12 cellular contexts compared by ENCODE assay signal in genomic region chr2:113212245-113213060, GRCh38. TPM values are rescaled to one million over a fixed set of nuclear protein-coding genes. Genes with fewer than 3 reads are reported as not detected.
DNase-seq lines count a peak whose midpoint lies in the region; ATAC-seq and TF ChIP-seq lines count a peak whose summit lies in the region.
"Had no signal": no experiment of that assay in that cellular context is flagged by ENCODE, and none has a peak within 500 bp of the region (broad histone marks: within the 10 kb centered on the region; RNA-seq: fewer than 3 reads in every experiment).

No MANE protein-coding gene starts in this region.

- TF ChIP-seq EP300 in tibial nerve (IDR thresholded peaks at IDR 0.05) = no peak

- no peak for TF ChIP-seq POLR2A in tibial nerve (IDR thresholded peaks at IDR 0.05)

- peak overlapping the region; percentile 89 for H3K27ac Mint-ChIP-seq in dendritic cell treated with granulocyte-macrophage colony-stimulating factor and Interleukin-4, amounts not matched to agents 40 ng/mL and 50 ng/mL, for 4 days
- H3K27ac Mint-ChIP-seq in mesothelial cell of epicardium = peak overlapping the region; percentile 81
- H3K27ac Mint-ChIP-seq: activated naive CD8-positive, alpha-beta T cell treated with anti-CD3 and anti-CD28 coated beads, Interleukin-2, amount 50 U/mL, for 24 hours had no signal

- peak overlapping the region; percentile 60 to 86 (median 73) for H3K27ac ChIP-seq in tibial nerve

- no peaks in the 10 kb centered on the region for H3K9me3 Mint-ChIP-seq in dendritic cell treated with granulocyte-macrophage colony-stimulating factor and Interleukin-4, amounts not matched to agents 40 ng/mL and 50 ng/mL, for 4 days
- H3K9me3 Mint-ChIP-seq in mesothelial cell of epicardium = no peaks in the 10 kb centered on the region
- H3K9me3 Mint-ChIP-seq: activated naive CD8-positive, alpha-beta T cell treated with anti-CD3 and anti-CD28 coated beads, Interleukin-2, amount 50 U/mL, for 24 hours; natural killer cell treated with Interleukin-12 subunit alpha and Interleukin-12 subunit beta and Interleukin-15 and Interleukin-18, amount 100 ng/mL, for 72 hours had no signal

- no peaks in the 10 kb centered on the region for H3K27me3 ChIP-seq in tibial nerve

- H3K36me3 ChIP-seq in tibial nerve = no peaks in the 10 kb centered on the region
- H3K36me3 ChIP-seq: HAP-1 had no signal

- H3K4me1 Mint-ChIP-seq in dendritic cell treated with granulocyte-macrophage colony-stimulating factor and Interleukin-4, amounts not matched to agents 40 ng/mL and 50 ng/mL, for 4 days (ENCODE audit: low read depth) = peaks cover 61% of the 10 kb centered on the region
- peaks cover 43% of the 10 kb centered on the region for H3K4me1 Mint-ChIP-seq in mesothelial cell of epicardium

- H3K4me1 ChIP-seq in tibial nerve = peaks cover 0 to 61% (median 34%) of the 10 kb centered on the region in 4 donors
- H3K4me1 ChIP-seq: HAP-1 had no signal

- 15 to 17% methylated on average over 25 to 26 of the region's 26 CpGs for WGBS in tibial nerve, 2 donors

- H3K4me3 ChIP-seq in tibial nerve = peak overlapping the region in 1 of 4 donors; percentile 24
- H3K4me3 ChIP-seq: HAP-1 had no signal

- peak overlapping the region; percentile 51 for H3K4me3 Mint-ChIP-seq in dendritic cell treated with granulocyte-macrophage colony-stimulating factor and Interleukin-4, amounts not matched to agents 40 ng/mL and 50 ng/mL, for 4 days
- no peak overlapping the region for H3K4me3 Mint-ChIP-seq in mesothelial cell of epicardium
- H3K4me3 Mint-ChIP-seq: activated naive CD8-positive, alpha-beta T cell treated with anti-CD3 and anti-CD28 coated beads, Interleukin-2, amount 50 U/mL, for 24 hours; natural killer cell treated with Interleukin-12 subunit alpha and Interleukin-12 subunit beta and Interleukin-15 and Interleukin-18, amount 100 ng/mL, for 72 hours had no signal

- ATAC-seq in HG02610 (IDR thresholded peaks at IDR 0.05; ENCODE audit: unreplicated experiment) (no peak), GM18868 (IDR thresholded peaks at IDR 0.05; ENCODE audit: unreplicated experiment) (no peak)
- ATAC-seq: activated naive CD8-positive, alpha-beta T cell treated with anti-CD3 and anti-CD28 coated beads, Interleukin-2, amount 50 U/mL, for 24 hours; natural killer cell treated with Interleukin-12 subunit alpha and Interleukin-12 subunit beta and Interleukin-15 and Interleukin-18, amount 100 ng/mL, for 72 hours had no signal

- no peaks in the 10 kb centered on the region for H3K36me3 Mint-ChIP-seq in dendritic cell treated with granulocyte-macrophage colony-stimulating factor and Interleukin-4, amounts not matched to agents 40 ng/mL and 50 ng/mL, for 4 days (ENCODE audit: low read depth)
- no peaks in the 10 kb centered on the region for H3K36me3 Mint-ChIP-seq in mesothelial cell of epicardium
- H3K36me3 Mint-ChIP-seq: natural killer cell treated with Interleukin-12 subunit alpha and Interleukin-12 subunit beta and Interleukin-15 and Interleukin-18, amount 100 ng/mL, for 72 hours had no signal

- TF ChIP-seq CTCF in mesothelial cell of epicardium (IDR thresholded peaks at IDR 0.05; ENCODE audit: unreplicated experiment) = no peak
- TF ChIP-seq CTCF in tibial nerve (IDR thresholded peaks at IDR 0.05) = no peak

- H3K9me3 ChIP-seq in tibial nerve = no peaks in the 10 kb centered on the region
- H3K9me3 ChIP-seq: HAP-1 had no signal

- intact Hi-C loops in dendritic cell treated with granulocyte-macrophage colony-stimulating factor and Interleukin-4, amounts not matched to agents 40 ng/mL and 50 ng/mL, for 4 days (cut with micrococcal nuclease) = no loop called here

- DNase-seq in NCI-H1417 (lab: John Stamatoyannopoulos, UW) (peak; percentile 8 to 88 (median 78)), NCI-H1417 treated with DMSO at 0.1 percent for 48 hours (lab: John Stamatoyannopoulos, UW) (no peak), mesothelial cell of epicardium (ENCODE audit: low spot score in 2 of 2, unreplicated experiment in 2 of 2) (no peak), tibial nerve (ENCODE audit: low spot score in 2 of 2) (peak in 1 of 2 donors; percentile 41), GM19240 (ENCODE audit: insufficient read length, low spot score) (no peak)
- DNase-seq: activated CD4-positive, CD25-positive, alpha-beta regulatory T cell; activated naive CD8-positive, alpha-beta T cell treated with anti-CD3 and anti-CD28 coated beads, Interleukin-2, amount 50 U/mL, for 24 hours had no signal

- peaks cover 9% of the 10 kb centered on the region for H3K27me3 Mint-ChIP-seq in dendritic cell treated with granulocyte-macrophage colony-stimulating factor and Interleukin-4, amounts not matched to agents 40 ng/mL and 50 ng/mL, for 4 days
- H3K27me3 Mint-ChIP-seq in mesothelial cell of epicardium (ENCODE audit: low read depth) = no peaks in the 10 kb centered on the region
- H3K27me3 Mint-ChIP-seq: activated naive CD8-positive, alpha-beta T cell treated with anti-CD3 and anti-CD28 coated beads, Interleukin-2, amount 50 U/mL, for 24 hours; natural killer cell treated with Interleukin-12 subunit alpha and Interleukin-12 subunit beta and Interleukin-15 and Interleukin-18, amount 100 ng/mL, for 72 hours had no signal

RNA-seq across cellular contexts. Expression of gene PSD4, which starts 38.7 kb away (rescaled TPM):
- total RNA-seq in mesothelial cell of epicardium (16.6 to 21.4 TPM (median 20.1 TPM) in 3 replicates), tibial nerve (10 to 100 TPM in 3 of 4 donors, 1 to 10 TPM in 1; 8.7 to 20.7 (median 11.3) TPM)

Comparison
In these comparisons a context has a peak if more than half of its experiments do, and no peak if none do; other contexts are left out.
1. DNase-seq: peak in NCI-H1417 (3 of 3); none in NCI-H1417 treated with DMSO at 0.1 percent for 48 hours (single experiment), mesothelial cell of epicardium (0 of 2) and GM19240 (single experiment).